ENCODE assay signal across 9 cellular contexts in genomic region chr18:63321291-63321690, GRCh38. TPM values are rescaled to one million over a fixed set of nuclear protein-coding genes. Genes with fewer than 3 reads are reported as not detected.
DNase-seq lines count a peak whose midpoint lies in the region; ATAC-seq and TF ChIP-seq lines count a peak whose summit lies in the region.
"Had no signal": no experiment of that assay in that cellular context is flagged by ENCODE, and none has a peak within 500 bp of the region (broad histone marks: within the 10 kb centered on the region; RNA-seq: fewer than 3 reads in every experiment).

No MANE protein-coding gene starts in this region.

- H3K9me3 Mint-ChIP-seq in dendritic cell treated with granulocyte-macrophage colony-stimulating factor and Interleukin-4, amounts not matched to agents 40 ng/mL and 50 ng/mL, for 4 days, result no peaks in the 10 kb centered on the region

- H3K27me3 Mint-ChIP-seq in dendritic cell treated with granulocyte-macrophage colony-stimulating factor and Interleukin-4, amounts not matched to agents 40 ng/mL and 50 ng/mL, for 4 days, result peaks cover 22% of the 10 kb centered on the region

- H3K9ac ChIP-seq in ES-I3 (ENCODE audit: low read depth, low read length) (peak overlapping the region; percentile 68; the same call in 1 of the 2 replicates), colonic mucosa (ENCODE audit: low read depth in 2 of 2, low read length in 2 of 2) (peak overlapping the region in 1 of 2 donors; percentile 93)

- H3K36me3 ChIP-seq in ES-I3 (ENCODE audit: insufficient read depth, low read length) (no peaks in the 10 kb centered on the region), psoas muscle (ENCODE audit: insufficient read depth in 1 of 2, low read depth in 1 of 2) (no peaks in the 10 kb centered on the region), colonic mucosa (no peaks in the 10 kb centered on the region)

- H3K4me1 ChIP-seq in ES-I3 (ENCODE audit: insufficient read depth, low read length) (peaks cover 4% of the 10 kb centered on the region), psoas muscle (peaks cover 20% of the 10 kb centered on the region), colonic mucosa (peaks cover 3% of the 10 kb centered on the region)

- intact Hi-C loops in dendritic cell treated with granulocyte-macrophage colony-stimulating factor and Interleukin-4, amounts not matched to agents 40 ng/mL and 50 ng/mL, for 4 days (cut with micrococcal nuclease), result no loop called here
- intact Hi-C loops in psoas muscle (cut with DNase I), result loop anchor here in 1 of 2 donors (5.0 kb wide), 1 partner anchor 199 kb away; no protein-coding TSS in a partner anchor
- intact Hi-C loops in sciatic nerve (cut with DNase I), result loop anchor here (5.0 kb wide), 1 partner anchor 189 kb away; no protein-coding TSS in a partner anchor
- intact Hi-C loops in colonic mucosa (cut with DNase I), result no loop called here

- ATAC-seq in psoas muscle (no peak), sciatic nerve (no peak), HG03520 (IDR thresholded peaks at IDR 0.05; ENCODE audit: unreplicated experiment) (no peak)

- peak overlapping the region; percentile 57 for H3K4me3 ChIP-seq in LNCaP clone FGC (ENCODE audit: low read depth, low read length)
- no peak overlapping the region for H3K4me3 ChIP-seq in psoas muscle
- no peak overlapping the region for H3K4me3 ChIP-seq in colonic mucosa

- 85 to 89% (median 87%) methylated on average over 9 of the region's 9 CpGs for WGBS in psoas muscle, 3 donors

- H3K4me3 Mint-ChIP-seq in dendritic cell treated with granulocyte-macrophage colony-stimulating factor and Interleukin-4, amounts not matched to agents 40 ng/mL and 50 ng/mL, for 4 days, result peak overlapping the region; percentile 73

- TF ChIP-seq CTCF in LNCaP clone FGC (IDR thresholded peaks at IDR 0.05; ENCODE audit: control insufficient read depth, extremely low read depth, insufficient read depth) (no peak), psoas muscle (IDR thresholded peaks at IDR 0.05) (no peak), colonic mucosa (IDR thresholded peaks at IDR 0.05) (no peak)

- H3K27ac Mint-ChIP-seq in dendritic cell treated with granulocyte-macrophage colony-stimulating factor and Interleukin-4, amounts not matched to agents 40 ng/mL and 50 ng/mL, for 4 days, result no peak overlapping the region

- peaks cover 43% of the 10 kb centered on the region for H3K4me1 Mint-ChIP-seq in dendritic cell treated with granulocyte-macrophage colony-stimulating factor and Interleukin-4, amounts not matched to agents 40 ng/mL and 50 ng/mL, for 4 days (ENCODE audit: low read depth)

- no peaks in the 10 kb centered on the region for H3K36me3 Mint-ChIP-seq in dendritic cell treated with granulocyte-macrophage colony-stimulating factor and Interleukin-4, amounts not matched to agents 40 ng/mL and 50 ng/mL, for 4 days (ENCODE audit: low read depth)

- DNase-seq in LNCaP clone FGC (ENCODE audit: low read depth) (peak; percentile 80), psoas muscle (no peak), sciatic nerve (ENCODE audit: low spot score) (no peak), colonic mucosa (no peak), NCI-H82 (lab: John Stamatoyannopoulos, UW) (no peak)
- DNase-seq: NCI-H2107 had no signal

- H3K27me3 ChIP-seq in psoas muscle (ENCODE audit: insufficient read depth in 3 of 3, low read length in 2 of 3), result no peaks in the 10 kb centered on the region
- no peaks in the 10 kb centered on the region for H3K27me3 ChIP-seq in colonic mucosa

- peak overlapping the region; percentile 87 for H3K27ac ChIP-seq in psoas muscle
- H3K27ac ChIP-seq in colonic mucosa, result no peak overlapping the region

- H3K9me3 ChIP-seq in ES-I3 (ENCODE audit: control insufficient read depth, insufficient read depth, low read length) (no peaks in the 10 kb centered on the region), psoas muscle (no peaks in the 10 kb centered on the region), colonic mucosa (no peaks in the 10 kb centered on the region)

RNA-seq across cellular contexts. Expression of gene BCL2, which starts 1.7 kb away (rescaled TPM):
- total RNA-seq in psoas muscle (10 to 100 TPM in 2 of 4 donors, 1 to 10 TPM in 2; 8.9 to 27.0 (median 14.5) TPM), sciatic nerve (47.3 TPM), colonic mucosa (10 to 100 TPM; 13.9 to 16.4 TPM)
- 1 to 10 TPM; 1.1 to 8.3 (median 4.1) TPM for polyA plus RNA-seq in psoas muscle

RNA-seq across cellular contexts. Expression of gene KDSR, which starts 45.7 kb away (rescaled TPM):
- total RNA-seq in psoas muscle, result 10 to 100 TPM; 17.6 to 33.0 (median 25.6) TPM
- polyA plus RNA-seq in psoas muscle, result 10 to 100 TPM; 10.4 to 23.9 (median 11.4) TPM
- 118 TPM for total RNA-seq in sciatic nerve
- 10 to 100 TPM; 32.8 to 55.3 TPM for total RNA-seq in colonic mucosa
